Comparison of ENCODE assay signal across 11 cellular contexts in genomic region chr3:181695661-181696491, GRCh38. TPM values are rescaled to one million over a fixed set of nuclear protein-coding genes. Genes with fewer than 3 reads are reported as not detected.
DNase-seq lines count a peak whose midpoint lies in the region; ATAC-seq, FAIRE-seq and TF ChIP-seq lines count a peak whose summit lies in the region.
"Had no signal": no experiment of that assay in that cellular context is flagged by ENCODE, and none has a peak within 500 bp of the region (broad histone marks: within the 10 kb centered on the region; RNA-seq: fewer than 3 reads in every experiment).

No MANE protein-coding gene starts in this region.

- ATAC-seq in lower lobe of right lung = peak; percentile 65 to 73

- peak overlapping the region; percentile 32 for H2BK15ac ChIP-seq in H1 (ENCODE audit: low read length)

- CTCF ChIA-PET in H1 (lab: Charles Lee; ENCODE audit: partially characterized antibody) = interaction anchor here (0.6 to 1.5 kb wide), 5 partner anchors 9 to 369 kb away, joined by 3 to 5 read pairs (median 4); no protein-coding TSS in a partner anchor

- H2BK20ac ChIP-seq in H1 (ENCODE audit: low read length) = peak overlapping the region; percentile 37

- H3K9me3 Mint-ChIP-seq in T-helper 2 cell treated with Interferon-gamma antibody and Interleukin-4, amounts not matched to agents 5 μg/mL and 100 μg/mL, for 36 hours = no peaks in the 10 kb centered on the region

- H3K36me3 ChIP-seq in H1 (ENCODE audit: control insufficient read depth in 2 of 4, insufficient read depth in 4 of 4, low read length in 3 of 4) (no peaks in the 10 kb centered on the region), lower lobe of right lung (no peaks in the 10 kb centered on the region), thyroid gland (no peaks in the 10 kb centered on the region)

- POLR2A ChIA-PET in H1 (lab: Charles Lee; ENCODE audit: partially characterized antibody) = no interaction called here

- TF ChIP-seq POLR2A in H1 (IDR thresholded peaks at IDR 0.05; ENCODE audit: control extremely low read depth in 1 of 2, low read depth in 2 of 2, low read length in 2 of 2) = no peak
- TF ChIP-seq POLR2A in thyroid gland (IDR thresholded peaks at IDR 0.05) = no peak

- intact Hi-C loops in lower lobe of right lung (cut with DNase I) (no loop called here), thyroid gland (cut with DNase I) (loop anchor here (10.0 kb wide), 1 partner anchor 311 kb away; no protein-coding TSS in a partner anchor)

- H3K36me3 Mint-ChIP-seq in T-helper 2 cell treated with Interferon-gamma antibody and Interleukin-4, amounts not matched to agents 5 μg/mL and 100 μg/mL, for 36 hours (ENCODE audit: low read depth) = no peaks in the 10 kb centered on the region

- no peak overlapping the region for H4K5ac ChIP-seq in H1 (ENCODE audit: insufficient read length, low read depth, low read length)

- H4K20me1 ChIP-seq in H1 (replicated peaks in 1 of 2; ENCODE audit: control insufficient read depth in 1 of 2, insufficient read depth in 2 of 2, low read length in 2 of 2) = no peaks in the 10 kb centered on the region

- H3K9me3 ChIP-seq in H1 (ENCODE audit: insufficient read depth in 2 of 2, low read depth in 1 of 2, low read length in 1 of 2) = no peaks in the 10 kb centered on the region
- no peaks in the 10 kb centered on the region for H3K9me3 ChIP-seq in lower lobe of right lung
- no peaks in the 10 kb centered on the region for H3K9me3 ChIP-seq in thyroid gland

- H3K4me3 ChIP-seq in H1 (ENCODE audit: extremely low read depth in 1 of 4, insufficient read depth in 2 of 4, low read depth in 3 of 4, low read length in 4 of 4) = peak overlapping the region; percentile 50 to 78 (median 70)
- peak overlapping the region; percentile 49 for H3K4me3 ChIP-seq in lower lobe of right lung
- H3K4me3 ChIP-seq in thyroid gland (replicated peaks in 1 of 3) = peak overlapping the region in 2 of 3 donors; percentile 35 to 37

- DNase-seq in T-helper 2 cell treated with Interferon-gamma antibody and Interleukin-4, amounts not matched to agents 5 μg/mL and 100 μg/mL, for 36 hours (ENCODE audit: low spot score) = no peak
- DNase-seq in T-helper 2 cell = no peak
- DNase-seq in H1 (ENCODE audit: low read depth in 1 of 2, low spot score in 2 of 2) = peak in 1 of 2 experiments; percentile 53
- DNase-seq in lower lobe of right lung = peak; percentile 51
- peak; percentile 24 to 28 for DNase-seq in thyroid gland
- no peak for DNase-seq in 8988T
- DNase-seq in effector CD8-positive, alpha-beta T cell (lab: John Stamatoyannopoulos, UW) = no peak
- DNase-seq in cerebellar cortex (ENCODE audit: low spot score) = no peak
- DNase-seq: activated CD8-positive, alpha-beta memory T cell treated with anti-CD3 and anti-CD28 coated beads, Interleukin-2, amount 50 U/mL, for 4 hours; NCI-H2107 had no signal

- H3K18ac ChIP-seq in H1 (ENCODE audit: extremely low read depth, low read length) = peak overlapping the region; percentile 72; the same call in 1 of the 2 replicates

- 0 out of 2 replicates have a peak overlapping the region, but pooled peaks have one; percentile 8 for H2BK5ac ChIP-seq in H1 (ENCODE audit: low read depth, low read length)

- no peaks in the 10 kb centered on the region for H3K79me1 ChIP-seq in H1 (ENCODE audit: low read depth, low read length)

- TF ChIP-seq RAD21 in H1 (IDR thresholded peaks at IDR 0.05 in 1 of 2, conservative IDR thresholded peaks at IDR 0.05 in 1 of 2; ENCODE audit: low read depth in 2 of 2, low read length in 2 of 2) = no peak

- H3K4me1 ChIP-seq in H1 (replicated peaks in 1 of 4; ENCODE audit: control insufficient read depth in 3 of 4, insufficient read depth in 4 of 4, low read length in 3 of 4) (peaks cover 14 to 19% (median 17%) of the 10 kb centered on the region in 4 experiments; a peak in 5 of 7 replicates), lower lobe of right lung (peaks cover 26% of the 10 kb centered on the region), thyroid gland (peaks cover 19 to 28% of the 10 kb centered on the region in 2 donors)

- H2BK12ac ChIP-seq in H1 (ENCODE audit: low read depth, low read length) = 0 out of 2 replicates have a peak overlapping the region, but pooled peaks have one; percentile 5

- no peak overlapping the region for H2AK5ac ChIP-seq in H1 (ENCODE audit: low read depth, low read length)

- no peaks in the 10 kb centered on the region for H3K79me2 ChIP-seq in H1 (ENCODE audit: control insufficient read depth in 1 of 2, insufficient read depth in 2 of 2, low read length in 2 of 2)

- H3K4me2 ChIP-seq in H1 (ENCODE audit: insufficient read depth in 1 of 2, low read depth in 2 of 2, low read length in 2 of 2) = peak overlapping the region; percentile 96 to 100

- H3K23me2 ChIP-seq in H1 (ENCODE audit: low read depth, low read length) = peaks cover 21% of the 10 kb centered on the region

- peaks cover 14% of the 10 kb centered on the region for H3K4me1 Mint-ChIP-seq in T-helper 2 cell treated with Interferon-gamma antibody and Interleukin-4, amounts not matched to agents 5 μg/mL and 100 μg/mL, for 36 hours (ENCODE audit: low read depth)

- peak overlapping the region; percentile 2 for H2BK120ac ChIP-seq in H1 (replicated peaks; ENCODE audit: low read depth, low read length)

- peaks cover 75% of the 10 kb centered on the region for H3K27me3 Mint-ChIP-seq in T-helper 2 cell treated with Interferon-gamma antibody and Interleukin-4, amounts not matched to agents 5 μg/mL and 100 μg/mL, for 36 hours (ENCODE audit: low read depth)

- H3K9ac ChIP-seq in H1 (replicated peaks in 1 of 4; ENCODE audit: extremely low read depth in 1 of 4, low read depth in 3 of 4, low read length in 3 of 4) = peak overlapping the region in 1 of 4 experiments; percentile 76; a peak in 3 of 7 replicates

- H3K14ac ChIP-seq in H1 (ENCODE audit: insufficient read length) = no peak overlapping the region

- no peak overlapping the region for H3K4ac ChIP-seq in H1 (replicated peaks; ENCODE audit: insufficient read length, low read depth, low read length)

- peak overlapping the region; percentile 95 for H2AFZ ChIP-seq in H1 (ENCODE audit: low read length)

- no peak for FAIRE-seq in H1 (lab: Jason Lieb, UNC)

- no peak overlapping the region for H3K23ac ChIP-seq in H1 (ENCODE audit: insufficient read length)

- H4K8ac ChIP-seq in H1 (ENCODE audit: extremely low read depth, insufficient read depth, low read length) = no peak overlapping the region; the same call in 1 of the 2 replicates

- no peak overlapping the region for H3K27ac ChIP-seq in H1 (ENCODE audit: low read depth, low read length)
- H3K27ac ChIP-seq in lower lobe of right lung = no peak overlapping the region
- H3K27ac ChIP-seq in thyroid gland = peak overlapping the region; percentile 28 to 68 (median 41)

- no peak overlapping the region for H4K91ac ChIP-seq in H1 (replicated peaks; ENCODE audit: insufficient read length, low read length)

- peak overlapping the region; percentile 60 for H3K4me3 Mint-ChIP-seq in T-helper 2 cell treated with Interferon-gamma antibody and Interleukin-4, amounts not matched to agents 5 μg/mL and 100 μg/mL, for 36 hours
- H3K4me3 Mint-ChIP-seq: neural crest cell had no signal

- no peak overlapping the region for H3K27ac Mint-ChIP-seq in T-helper 2 cell treated with Interferon-gamma antibody and Interleukin-4, amounts not matched to agents 5 μg/mL and 100 μg/mL, for 36 hours

- WGBS in H1 (ENCODE audit: extremely low coverage in 1 of 2, insufficient coverage in 1 of 2, insufficient read length in 1 of 2, insufficient replicate concordance in 2 of 2, low coverage in 1 of 2, low lambda C conversion rate in 2 of 2, missing lambda C conversion rate in 1 of 2), 2 experiments = 2% methylated on average over 65 of the region's 65 CpGs; no CpG with 5 or more reads in 1 of the 2 experiments
- WGBS in thyroid gland, 2 donors = 3% methylated on average over 36 to 61 of the region's 65 CpGs

- H3K56ac ChIP-seq in H1 (replicated peaks; ENCODE audit: insufficient read length, low read depth, low read length) = no peak overlapping the region

- TF ChIP-seq EP300 in H1 (IDR thresholded peaks at IDR 0.05; ENCODE audit: borderline replicate concordance in 1 of 2, low read depth in 2 of 2, low read length in 2 of 2) = no peak

- TF ChIP-seq CTCF in H1 (IDR thresholded peaks at IDR 0.05; ENCODE audit: control extremely low read depth in 1 of 3, insufficient read depth in 1 of 3, low read depth in 1 of 3, low read length in 3 of 3) (no peak), lower lobe of right lung (IDR thresholded peaks at IDR 0.05) (no peak), thyroid gland (IDR thresholded peaks at IDR 0.05) (no peak)

- H3K27me3 ChIP-seq in H1 (replicated peaks in 1 of 4; ENCODE audit: control insufficient read depth in 3 of 4, extremely low read depth in 1 of 4, insufficient read depth in 3 of 4, low read length in 3 of 4) (peaks cover 6 to 26% (median 23%) of the 10 kb centered on the region in 4 experiments), lower lobe of right lung (ENCODE audit: low read depth) (peaks cover 62% of the 10 kb centered on the region), thyroid gland (peaks cover 25% of the 10 kb centered on the region)

TF ChIP-seq in H1, 55 proteins besides CTCF, POLR2A, EP300 and RAD21 (continues in another document):
- TF ChIP-seq CREB1 (IDR thresholded peaks at IDR 0.05) (no peak), BACH1 (IDR thresholded peaks at IDR 0.05; ENCODE audit: low read length) (no peak), TAF1 (IDR thresholded peaks at IDR 0.05; ENCODE audit: low read depth, low read length) (no peak), HDAC2 (IDR thresholded peaks at IDR 0.05; ENCODE audit: borderline replicate concordance in 1 of 2, low read depth in 2 of 2, low read length in 2 of 2) (no peak), KDM4A (IDR thresholded peaks at IDR 0.05; ENCODE audit: low read depth, low read length, severe bottlenecking) (peak; percentile 67), SRF (IDR thresholded peaks at IDR 0.05; ENCODE audit: low read depth, low read length) (no peak), SUZ12 (IDR thresholded peaks at IDR 0.05; ENCODE audit: low read length) (peak; percentile 85), GTF2F1 (IDR thresholded peaks at IDR 0.05; ENCODE audit: borderline replicate concordance, low read depth, low read length) (no peak), TCF12 (IDR thresholded peaks at IDR 0.05; ENCODE audit: low read depth, low read length) (no peak), ASH2L (IDR thresholded peaks at IDR 0.05; ENCODE audit: low read length) (peak; percentile 67)

RNA-seq across cellular contexts. Expression of gene SOX2, which starts 15.8 kb away (rescaled TPM):
- 247 and 260 TPM in 2 replicates for total RNA-seq in H1 (2021; fragmentation: NEBNext Ultra II Directional; extraction: Animal tissue kit (Norgen Biotek cat#: 25700))
- 149 and 170 TPM in 2 replicates for polyA plus RNA-seq in H1 (2011; rRNA removed)
- 181 TPM for polyA plus RNA-seq in H1 (2011; cell fraction: cytosol; rRNA removed)
- polyA plus RNA-seq in H1 (2011; cell fraction: nucleus; rRNA removed) = 120 TPM
- 130 to 186 TPM (median 157 TPM) in 4 replicates for polyA plus RNA-seq in H1 (2012, experiment 1 of 2)
- 64.0 TPM for polyA plus RNA-seq in H1 (2012, experiment 2 of 2)
- 171 TPM for polyA plus RNA-seq in H1 (2013, experiment 1 of 2)
- 169 TPM for polyA plus RNA-seq in H1 (2013, experiment 2 of 2)
- 34.6 and 35.5 TPM in 2 replicates for polyA minus RNA-seq in H1 (2011; rRNA and poly(A)+ RNA removed)
- 101 TPM for polyA minus RNA-seq in H1 (2011; cell fraction: cytosol; rRNA and poly(A)+ RNA removed)
- polyA minus RNA-seq in H1 (2011; cell fraction: nucleus; rRNA and poly(A)+ RNA removed) = 83.5 TPM
- total RNA-seq in lower lobe of right lung (4.0 TPM), thyroid gland (under 1 TPM in 2 of 4 donors, not detected in 2; 0.27 to 0.34 TPM)

Comparison
In these comparisons a context has a peak if more than half of its experiments do, and no peak if none do; other contexts are left out.
1. DNase-seq: peak in lower lobe of right lung (single experiment) and thyroid gland (2 of 2); none in T-helper 2 cell treated with Interferon-gamma antibody and Interleukin-4, amounts not matched to agents 5 μg/mL and 100 μg/mL, for 36 hours (single experiment), T-helper 2 cell (0 of 5), 8988T (single experiment), effector CD8-positive, alpha-beta T cell (single experiment) and cerebellar cortex (single experiment).
2. H3K27ac ChIP-seq: peak in thyroid gland (3 of 3); none in H1 (single experiment) and lower lobe of right lung (single experiment).
3. RNA of gene SOX2, which starts 15.8 kb away (total RNA-seq): 247 to 260 TPM in H1; 4.0 TPM in lower lobe of right lung (single experiment) and 0.27 to 0.34 TPM in thyroid gland; every median in the first group is over 10 times any median in the second.
4. Peak in every context shown above with its lines, with median percentiles within 50 percentile points of each other: H3K4me3 ChIP-seq.